1 cellular context compared by ENCODE assay signal in the genomic region with DNA sequence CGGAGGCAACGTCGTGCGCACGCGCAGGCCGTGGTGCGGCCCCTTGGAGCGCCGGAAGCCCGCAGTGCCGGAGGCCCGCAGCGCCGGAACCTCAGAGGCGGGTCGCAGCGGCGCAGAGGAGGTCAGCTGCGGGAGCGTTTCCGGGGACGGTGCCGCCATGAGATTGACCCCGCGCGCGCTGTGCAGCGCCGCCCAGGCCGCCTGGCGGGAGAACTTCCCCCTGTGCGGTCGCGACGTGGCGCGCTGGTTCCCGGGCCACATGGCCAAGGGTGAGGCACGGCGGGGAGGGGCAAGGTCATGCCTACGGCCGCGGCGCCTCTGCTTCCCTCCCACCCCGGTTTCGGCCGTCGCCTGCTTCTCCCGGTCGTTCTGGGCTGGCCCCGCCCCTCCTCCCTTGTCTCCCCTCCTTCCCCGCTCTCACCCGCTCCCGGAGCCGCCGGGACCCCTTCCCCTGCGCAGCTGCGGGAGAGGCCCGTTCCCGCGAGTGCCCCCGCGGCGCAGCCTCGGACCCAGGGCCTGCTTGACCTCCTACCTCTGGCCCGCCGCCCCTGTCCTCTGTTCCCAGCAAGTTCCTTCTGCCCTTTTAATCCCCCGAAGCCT.
TF ChIP-seq lines count a peak whose summit lies in the region.

A gene with protein sequence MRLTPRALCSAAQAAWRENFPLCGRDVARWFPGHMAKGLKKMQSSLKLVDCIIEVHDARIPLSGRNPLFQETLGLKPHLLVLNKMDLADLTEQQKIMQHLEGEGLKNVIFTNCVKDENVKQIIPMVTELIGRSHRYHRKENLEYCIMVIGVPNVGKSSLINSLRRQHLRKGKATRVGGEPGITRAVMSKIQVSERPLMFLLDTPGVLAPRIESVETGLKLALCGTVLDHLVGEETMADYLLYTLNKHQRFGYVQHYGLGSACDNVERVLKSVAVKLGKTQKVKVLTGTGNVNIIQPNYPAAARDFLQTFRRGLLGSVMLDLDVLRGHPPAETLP (plus strand): TSS at position 94 of the 600 bp plus-strand sequence. CDS start 64 bp downstream, at position 158.

TF ChIP-seq in HEK293, 187 proteins besides CTCF, POLR2A, EP300 and RAD21 (continued from another document):
- TF ChIP-seq, protein P1, sequence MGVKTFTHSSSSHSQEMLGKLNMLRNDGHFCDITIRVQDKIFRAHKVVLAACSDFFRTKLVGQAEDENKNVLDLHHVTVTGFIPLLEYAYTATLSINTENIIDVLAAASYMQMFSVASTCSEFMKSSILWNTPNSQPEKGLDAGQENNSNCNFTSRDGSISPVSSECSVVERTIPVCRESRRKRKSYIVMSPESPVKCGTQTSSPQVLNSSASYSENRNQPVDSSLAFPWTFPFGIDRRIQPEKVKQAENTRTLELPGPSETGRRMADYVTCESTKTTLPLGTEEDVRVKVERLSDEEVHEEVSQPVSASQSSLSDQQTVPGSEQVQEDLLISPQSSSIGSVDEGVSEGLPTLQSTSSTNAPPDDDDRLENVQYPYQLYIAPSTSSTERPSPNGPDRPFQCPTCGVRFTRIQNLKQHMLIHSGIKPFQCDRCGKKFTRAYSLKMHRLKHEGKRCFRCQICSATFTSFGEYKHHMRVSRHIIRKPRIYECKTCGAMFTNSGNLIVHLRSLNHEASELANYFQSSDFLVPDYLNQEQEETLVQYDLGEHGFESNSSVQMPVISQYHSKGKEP (tag by site-specific recombination; IDR thresholded peaks at IDR 0.05): no peak
- peak; percentile 88; the same call in 1 of the 2 replicates for TF ChIP-seq ZNF391 (tag by site-specific recombination; IDR thresholded peaks at IDR 0.05; ENCODE audit: borderline replicate concordance, low read depth)
- no peak for TF ChIP-seq HOXD13 (CRISPR knock-in tag; IDR thresholded peaks at IDR 0.05; ENCODE audit: borderline replicate concordance)
- peak; percentile 43; the same call in 1 of the 2 replicates for TF ChIP-seq ZBTB48 (tag by site-specific recombination; IDR thresholded peaks at IDR 0.05)
- TF ChIP-seq ZNF184 (tag by site-specific recombination; IDR thresholded peaks at IDR 0.05): no peak
- TF ChIP-seq, protein P2, sequence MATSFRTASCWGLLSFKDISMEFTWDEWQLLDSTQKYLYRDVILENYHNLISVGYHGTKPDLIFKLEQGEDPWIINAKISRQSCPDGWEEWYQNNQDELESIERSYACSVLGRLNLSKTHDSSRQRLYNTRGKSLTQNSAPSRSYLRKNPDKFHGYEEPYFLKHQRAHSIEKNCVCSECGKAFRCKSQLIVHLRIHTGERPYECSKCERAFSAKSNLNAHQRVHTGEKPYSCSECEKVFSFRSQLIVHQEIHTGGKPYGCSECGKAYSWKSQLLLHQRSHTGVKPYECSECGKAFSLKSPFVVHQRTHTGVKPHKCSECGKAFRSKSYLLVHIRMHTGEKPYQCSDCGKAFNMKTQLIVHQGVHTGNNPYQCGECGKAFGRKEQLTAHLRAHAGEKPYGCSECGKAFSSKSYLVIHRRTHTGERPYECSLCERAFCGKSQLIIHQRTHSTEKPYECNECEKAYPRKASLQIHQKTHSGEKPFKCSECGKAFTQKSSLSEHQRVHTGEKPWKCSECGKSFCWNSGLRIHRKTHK (tag by site-specific recombination; IDR thresholded peaks at IDR 0.05): no peak
- TF ChIP-seq ZNF501 (tag by site-specific recombination; IDR thresholded peaks at IDR 0.05): peak; percentile 97
TF ChIP-seq in HEK293: peak in this region for 73.
